ENCODE assay signal across 8 cellular contexts in the genomic region with DNA sequence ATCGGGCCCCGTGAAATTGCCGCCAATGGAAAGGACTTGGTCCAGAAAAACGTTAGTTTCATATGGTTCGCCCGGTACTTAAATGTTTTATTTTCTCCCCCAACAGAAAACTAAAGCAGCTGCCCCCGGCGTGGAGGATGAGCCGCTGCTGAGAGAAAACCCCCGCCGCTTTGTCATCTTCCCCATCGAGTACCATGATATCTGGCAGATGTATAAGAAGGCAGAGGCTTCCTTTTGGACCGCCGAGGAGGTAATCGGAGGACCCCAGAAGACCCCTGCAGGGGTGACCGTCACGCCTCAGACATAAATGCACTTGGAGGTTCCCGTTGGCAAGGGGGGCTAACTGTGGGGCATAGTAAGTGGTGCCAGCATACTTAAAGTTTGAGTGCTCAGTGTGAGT.
DNase-seq lines count a peak whose midpoint lies in the region; ATAC-seq and TF ChIP-seq lines count a peak whose summit lies in the region.

No MANE protein-coding gene starts in this region.

- ATAC-seq in HG03342 (IDR thresholded peaks at IDR 0.05; ENCODE audit: unreplicated experiment) (no peak), HG02885 (IDR thresholded peaks at IDR 0.05; ENCODE audit: poor library complexity, unreplicated experiment) (no peak)

- no peak for DNase-seq in brain microvascular endothelial cell
- DNase-seq in NCI-H226: no peak
- DNase-seq in UCSD-AML1 (lab: John Stamatoyannopoulos, UW; ENCODE audit: unreplicated experiment): no peak

- H3K4me2 ChIP-seq in BLaER1 treated with 17β-estradiol and CSF1 and Interleukin-3, amounts not matched to agents 10 nM and 100 nM: peak overlapping the region; percentile 85 to 100 (median 92)
- H3K4me2 ChIP-seq in KMS-11: peak overlapping the region; percentile 93

- peak overlapping the region in 10 of 11 experiments; percentile 72 to 97 (median 92); a peak in 21 of 22 replicates for H3K27ac ChIP-seq in BLaER1 treated with 17β-estradiol and CSF1 and Interleukin-3, amounts not matched to agents 10 nM and 100 nM
- peak overlapping the region; percentile 95 for H3K27ac ChIP-seq in KMS-11
- H3K27ac ChIP-seq in brain microvascular endothelial cell: peak overlapping the region; percentile 81

- peaks cover 52 to 90% (median 72%) of the 10 kb centered on the region in 10 experiments for H3K4me1 ChIP-seq in BLaER1 treated with 17β-estradiol and CSF1 and Interleukin-3, amounts not matched to agents 10 nM and 100 nM
- H3K4me1 ChIP-seq in KMS-11 (ENCODE audit: low read depth, poor library complexity, severe bottlenecking) (peaks cover 35% of the 10 kb centered on the region), mucosa of stomach (ENCODE audit: control insufficient read depth, insufficient read depth, low read length) (peaks cover 25% of the 10 kb centered on the region)

- in situ Hi-C loops in brain microvascular endothelial cell (cut with HindIII; ENCODE audit: low pct_ligation_motif_present, low sequenced_read_pairs): loop anchor here (25.0 kb wide), 1 partner anchor 314 kb away; a partner anchor contains a TSS

- peak overlapping the region; percentile 64 to 89 (median 86) for H3K4me3 ChIP-seq in BLaER1 treated with 17β-estradiol and CSF1 and Interleukin-3, amounts not matched to agents 10 nM and 100 nM
- no peak overlapping the region for H3K4me3 ChIP-seq in KMS-11 (IDR thresholded peaks at IDR 0.05; ENCODE audit: insufficient read depth, low read depth, low read length)
- H3K4me3 ChIP-seq in brain microvascular endothelial cell (ENCODE audit: low read depth, low read length): peak overlapping the region; percentile 77
- no peak overlapping the region for H3K4me3 ChIP-seq in mucosa of stomach (ENCODE audit: low read length)

- no peak for TF ChIP-seq CTCF in KMS-11 (conservative IDR thresholded peaks at IDR 0.05; ENCODE audit: low read depth, low read length)
- TF ChIP-seq CTCF in brain microvascular endothelial cell (IDR thresholded peaks at IDR 0.05; ENCODE audit: low read depth, low read length, missing control alignments): no peak

- peaks cover 0 to 55% (median 50%) of the 10 kb centered on the region in 11 experiments; a peak in 17 of 22 replicates for H4K20me1 ChIP-seq in BLaER1 treated with 17β-estradiol and CSF1 and Interleukin-3, amounts not matched to agents 10 nM and 100 nM
- peaks cover 7% of the 10 kb centered on the region for H4K20me1 ChIP-seq in KMS-11 (ENCODE audit: insufficient read depth)

- no peaks in the 10 kb centered on the region for H3K27me3 ChIP-seq in BLaER1 treated with 17β-estradiol and CSF1 and Interleukin-3, amounts not matched to agents 10 nM and 100 nM
- H3K27me3 ChIP-seq in KMS-11 (ENCODE audit: insufficient read depth, low read depth): no peaks in the 10 kb centered on the region
- H3K27me3 ChIP-seq in brain microvascular endothelial cell (replicated peaks): no peaks in the 10 kb centered on the region
- peaks cover 8% of the 10 kb centered on the region for H3K27me3 ChIP-seq in mucosa of stomach (ENCODE audit: control insufficient read depth, insufficient read depth, low read length)

- peak overlapping the region; percentile 76 to 97 (median 93) for H3K9ac ChIP-seq in BLaER1 treated with 17β-estradiol and CSF1 and Interleukin-3, amounts not matched to agents 10 nM and 100 nM
- H3K9ac ChIP-seq in KMS-11 (peak overlapping the region; percentile 97), mucosa of stomach (ENCODE audit: low read length) (peak overlapping the region; percentile 39)

- no peaks in the 10 kb centered on the region for H3K9me3 ChIP-seq in BLaER1 treated with 17β-estradiol and CSF1 and Interleukin-3, amounts not matched to agents 10 nM and 100 nM (replicated peaks in 1 of 11)
- H3K9me3 ChIP-seq in mucosa of stomach (ENCODE audit: control insufficient read depth, low read length): no peaks in the 10 kb centered on the region

- peaks cover 75% of the 10 kb centered on the region for H3K79me2 ChIP-seq in KMS-11 (ENCODE audit: insufficient read depth, low read depth)

- H3K36me3 ChIP-seq in BLaER1 treated with 17β-estradiol and CSF1 and Interleukin-3, amounts not matched to agents 10 nM and 100 nM: peaks cover 0 to 52% (median 45%) of the 10 kb centered on the region in 11 experiments; a peak in 18 of 22 replicates
- H3K36me3 ChIP-seq in KMS-11 (ENCODE audit: insufficient read depth) (peaks cover 15% of the 10 kb centered on the region; the same call in 1 of the 2 replicates), brain microvascular endothelial cell (replicated peaks) (no peaks in the 10 kb centered on the region), mucosa of stomach (ENCODE audit: control insufficient read depth, insufficient read depth, low read length) (no peaks in the 10 kb centered on the region)

- H2AFZ ChIP-seq in KMS-11 (ENCODE audit: low read depth): no peak overlapping the region

Comparison
In these comparisons a context has a peak if more than half of its experiments do, and no peak if none do; other contexts are left out.
1. H3K4me3 ChIP-seq: peak in BLaER1 treated with 17β-estradiol and CSF1 and Interleukin-3, amounts not matched to agents 10 nM and 100 nM (10 of 10) and brain microvascular endothelial cell (single experiment); none in KMS-11 (single experiment) and mucosa of stomach (single experiment).
2. H3K9ac ChIP-seq: peak in every context shown above with its lines; median percentile 97 in KMS-11; 93 in BLaER1 treated with 17β-estradiol and CSF1 and Interleukin-3, amounts not matched to agents 10 nM and 100 nM; 39 in mucosa of stomach.
3. Peak in every context shown above with its lines, with median percentiles within 50 percentile points of each other: H3K27ac ChIP-seq.